Comparison of ENCODE assay signal across 8 cellular contexts in genomic region chr16:28210979-28211505, GRCh38. TPM values are rescaled to one million over a fixed set of nuclear protein-coding genes. Genes with fewer than 3 reads are reported as not detected.
DNase-seq lines count a peak whose midpoint lies in the region; ATAC-seq and TF ChIP-seq lines count a peak whose summit lies in the region.

No MANE protein-coding gene starts in this region.

- ATAC-seq in right lobe of liver = peak; percentile 70 to 81 (median 75)

- H3K4me1 ChIP-seq in right lobe of liver = peaks cover 0 to 9% (median 2%) of the 10 kb centered on the region in 4 donors

- peak overlapping the region; percentile 85 to 92 (median 89) for H3K4me3 ChIP-seq in right lobe of liver

- no peaks in the 10 kb centered on the region for H3K9me3 ChIP-seq in right lobe of liver

- WGBS in right lobe of liver (ENCODE audit: insufficient coverage, low coverage, low lambda C conversion rate, missing lambda C conversion rate) = 2% methylated on average over 17 of the region's 26 CpGs

- no peaks in the 10 kb centered on the region for H3K27me3 ChIP-seq in right lobe of liver

- peak overlapping the region; percentile 68 to 87 (median 72) for H3K27ac ChIP-seq in right lobe of liver

- no peak for TF ChIP-seq POLR2A in right lobe of liver (IDR thresholded peaks at IDR 0.05)

- no peak for TF ChIP-seq CTCF in right lobe of liver (IDR thresholded peaks at IDR 0.05)

- DNase-seq in ELF-1 (ENCODE audit: low read depth, low spot score) (peak; percentile 71), HCEC 1CT (peak; percentile 78), NCI-H2171 treated with DMSO at 0.1 percent for 48 hours (lab: John Stamatoyannopoulos, UW) (peak; percentile 77), dermis microvascular lymphatic vessel endothelial cell (ENCODE audit: low read depth in 2 of 2) (peak; percentile 26 to 74), right lobe of liver (peak; percentile 72 to 79 (median 78)), NCI-H1048 (lab: John Stamatoyannopoulos, UW) (no peak)
- peak; percentile 58 to 64 for DNase-seq in activated CD4-positive, alpha-beta T cell treated with anti-CD3 and anti-CD28 coated beads, Interleukin-2, amount 50 U/mL, for 4 hours
- peak; percentile 76 for DNase-seq in stimulated activated CD4-positive, alpha-beta T cell treated with anti-CD3 and anti-CD28 coated beads, Interleukin-4, amount 100 ng/mL, for 1 hour

- H3K36me3 ChIP-seq in right lobe of liver = peaks cover 0 to 17% (median 0%) of the 10 kb centered on the region in 4 donors

- intact Hi-C loops in right lobe of liver (cut with DNase I) = no loop called here

RNA-seq across cellular contexts. Expression of gene XPO6, which starts 0.7 kb away (rescaled TPM):
- 59.4 and 64.2 TPM in 2 replicates for total RNA-seq in dermis microvascular lymphatic vessel endothelial cell
- 10 to 100 TPM; 41.8 to 62.1 (median 51.3) TPM for total RNA-seq in right lobe of liver
